In the genomic region with DNA sequence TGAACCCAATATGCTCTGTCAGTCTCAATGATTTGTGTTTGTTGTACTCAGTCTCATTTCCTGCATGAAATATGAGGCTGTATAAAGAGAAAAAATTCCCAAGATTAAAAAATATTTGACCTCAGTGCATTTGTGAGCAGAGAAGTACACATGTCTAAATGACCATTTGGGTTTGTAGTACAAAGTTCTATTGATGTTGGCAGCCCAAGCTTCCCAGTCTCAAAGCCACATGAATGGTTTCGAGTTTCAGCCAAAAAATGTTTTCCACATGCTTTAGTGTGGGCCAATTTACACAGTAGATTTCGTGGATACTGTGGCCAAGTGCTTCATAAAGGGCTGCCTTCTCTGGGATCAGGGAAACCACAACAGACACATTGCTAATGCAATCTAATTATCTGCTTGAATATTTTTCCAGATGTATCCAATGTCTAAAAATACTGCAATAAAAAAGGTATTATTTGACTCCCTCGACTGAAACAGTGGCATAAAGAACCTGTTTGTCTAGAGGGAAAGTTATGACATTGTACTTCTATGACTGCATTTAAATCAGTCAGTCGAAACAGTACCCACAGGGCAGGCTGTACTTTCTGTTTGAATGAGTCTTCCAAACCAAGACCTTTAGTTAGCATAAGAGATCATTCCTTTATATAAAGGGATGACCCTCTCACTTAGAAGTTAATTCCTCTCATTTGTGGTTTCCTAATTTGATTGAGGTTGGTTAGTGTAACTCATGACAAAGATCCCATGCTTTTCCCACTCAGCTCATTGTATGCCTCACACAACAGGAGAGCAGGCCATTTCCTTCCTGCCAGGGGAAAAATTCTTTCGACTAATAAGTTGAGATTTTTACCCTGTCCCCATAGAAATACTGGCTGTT, we compare ENCODE assay signal across 10 cellular contexts.
DNase-seq lines count a peak whose midpoint lies in the region; ATAC-seq, FAIRE-seq and TF ChIP-seq lines count a peak whose summit lies in the region.
"Had no signal": no experiment of that assay in that cellular context is flagged by ENCODE, and none has a peak within 500 bp of the region (broad histone marks: within the 10 kb centered on the region; RNA-seq: fewer than 3 reads in every experiment).

No MANE protein-coding gene starts in this region.

- DNase-seq in HFF-Myc (ENCODE audit: extremely low read depth, low read depth) (peak; percentile 81), amniotic stem cell (lab: John Stamatoyannopoulos, UW) (peak; percentile 28), left ventricle myocardium inferior (no peak), LoVo (ENCODE audit: low spot score) (no peak), NCI-H2107 (lab: John Stamatoyannopoulos, UW) (no peak), D721Med (ENCODE audit: insufficient read length, low spot score) (no peak)
- DNase-seq: cerebellar nuclear complex had no signal

- no peak for FAIRE-seq in D721Med (lab: Jason Lieb, UNC)
- FAIRE-seq: GM18507 had no signal

- H3K9ac ChIP-seq in skeletal muscle tissue (ENCODE audit: low read depth in 1 of 3, low read length in 3 of 3), result no peak overlapping the region

- H3K27ac ChIP-seq in left ventricle myocardium inferior (replicated peaks), result peak overlapping the region; percentile 85
- peak overlapping the region; percentile 67 for H3K27ac ChIP-seq in skeletal muscle tissue (ENCODE audit: low read depth, low read length)

- H3K9me3 ChIP-seq in left ventricle myocardium inferior (replicated peaks) (no peaks in the 10 kb centered on the region), skeletal muscle tissue (ENCODE audit: control insufficient read depth in 3 of 3, low read length in 3 of 3) (no peaks in the 10 kb centered on the region)

- no peak overlapping the region for H3K4me3 ChIP-seq in HFF-Myc (replicated peaks; ENCODE audit: low read depth, low read length)
- H3K4me3 ChIP-seq in left ventricle myocardium inferior, result peak overlapping the region; percentile 3
- peak overlapping the region in 1 of 3 donors; percentile 2 for H3K4me3 ChIP-seq in skeletal muscle tissue (ENCODE audit: low read length in 3 of 3)

- no peak for ATAC-seq in GM21367 (IDR thresholded peaks at IDR 0.05; ENCODE audit: unreplicated experiment)

- H3K36me3 ChIP-seq in left ventricle myocardium inferior, result no peaks in the 10 kb centered on the region
- H3K36me3 ChIP-seq in skeletal muscle tissue (ENCODE audit: control insufficient read depth in 3 of 3, insufficient read depth in 3 of 3, low read length in 3 of 3), result no peaks in the 10 kb centered on the region

- H3K4me1 ChIP-seq in left ventricle myocardium inferior, result peaks cover 34% of the 10 kb centered on the region
- peaks cover 19 to 20% (median 19%) of the 10 kb centered on the region in 3 donors for H3K4me1 ChIP-seq in skeletal muscle tissue (ENCODE audit: control insufficient read depth in 3 of 3, insufficient read depth in 3 of 3, low read length in 3 of 3)

- H3K27me3 ChIP-seq in left ventricle myocardium inferior (ENCODE audit: low read depth), result no peaks in the 10 kb centered on the region
- peaks cover 0 to under 1% (median 0%) of the 10 kb centered on the region in 3 donors for H3K27me3 ChIP-seq in skeletal muscle tissue (ENCODE audit: control insufficient read depth in 3 of 3, insufficient read depth in 3 of 3, low read length in 3 of 3)

- intact Hi-C loops in left ventricle myocardium inferior (cut with micrococcal nuclease), result no loop called here

- no peak for TF ChIP-seq CTCF in HFF-Myc (IDR thresholded peaks at IDR 0.05; ENCODE audit: low read depth, low read length, missing control alignments)
- TF ChIP-seq CTCF in left ventricle myocardium inferior (IDR thresholded peaks at IDR 0.05; ENCODE audit: borderline replicate concordance), result no peak
- TF ChIP-seq CTCF in D721Med (IDR thresholded peaks at IDR 0.05; ENCODE audit: insufficient read depth, missing control alignments), result no peak

Comparison
In these comparisons a context has a peak if more than half of its experiments do, and no peak if none do; other contexts are left out.
1. DNase-seq: peak in HFF-Myc (single experiment) and amniotic stem cell (single experiment); none in left ventricle myocardium inferior (single experiment), LoVo (single experiment), NCI-H2107 (single experiment) and D721Med (single experiment).